ENCODE assay signal across 8 cellular contexts in genomic region chr4:87853108-87853507, GRCh38. TPM values are rescaled to one million over a fixed set of nuclear protein-coding genes. Genes with fewer than 3 reads are reported as not detected.
A peak's percentile ranks its signal among the peaks of the same experiment; 100 is the strongest.
DNase-seq lines count a peak whose midpoint lies in the region; ATAC-seq, FAIRE-seq and TF ChIP-seq lines count a peak whose summit lies in the region.
"Had no signal": no experiment of that assay in that cellular context is flagged by ENCODE, and none has a peak within 500 bp of the region (broad histone marks: within the 10 kb centered on the region; RNA-seq: fewer than 3 reads in every experiment).

No MANE protein-coding gene starts in this region.

- FAIRE-seq in TTC549 (lab: Jason Lieb, UNC): peak; percentile 70
- FAIRE-seq in GM12891 (lab: Jason Lieb, UNC): no peak

- H3K4me3 ChIP-seq in LNCaP clone FGC (ENCODE audit: low read depth, low read length): no peak overlapping the region
- H3K4me3 ChIP-seq: skin epidermis had no signal

- peak; percentile 51 for TF ChIP-seq CTCF in LNCaP clone FGC (IDR thresholded peaks at IDR 0.05; ENCODE audit: control insufficient read depth, extremely low read depth, insufficient read depth)
- peak; percentile 78 for TF ChIP-seq CTCF in type B pancreatic cell (conservative IDR thresholded peaks at IDR 0.05)

- H3K4me1 Mint-ChIP-seq in type B pancreatic cell (ENCODE audit: unreplicated experiment): peaks cover 11% of the 10 kb centered on the region

- no peak for TF ChIP-seq POLR2A in GM12891 (IDR thresholded peaks at IDR 0.05; ENCODE audit: low read depth, low read length)

- H3K27me3 Mint-ChIP-seq in type B pancreatic cell: no peaks in the 10 kb centered on the region

- ATAC-seq in GM21381 (IDR thresholded peaks at IDR 0.05; ENCODE audit: unreplicated experiment): no peak

- H3K9me3 Mint-ChIP-seq in type B pancreatic cell: peaks cover 6% of the 10 kb centered on the region

- no peaks in the 10 kb centered on the region for H3K36me3 Mint-ChIP-seq in type B pancreatic cell

- H3K27ac Mint-ChIP-seq in type B pancreatic cell: no peak overlapping the region

- no peak overlapping the region for H3K4me3 Mint-ChIP-seq in type B pancreatic cell

- DNase-seq in EL: peak; percentile 60
- DNase-seq in LNCaP clone FGC (ENCODE audit: low read depth): no peak
- DNase-seq in hepatic stellate cell (ENCODE audit: low spot score): peak; percentile 25
- no peak for DNase-seq in type B pancreatic cell (ENCODE audit: extremely low spot score, unreplicated experiment)
- no peak for DNase-seq in GM12891 (ENCODE audit: insufficient read length, low spot score)

TF ChIP-seq in GM12891, 5 proteins besides CTCF, POLR2A, EP300 and RAD21:
- no peak for TF ChIP-seq POLR2AphosphoS5 (IDR thresholded peaks at IDR 0.05; ENCODE audit: low read depth, low read length)
- no peak for TF ChIP-seq SPI1 (IDR thresholded peaks at IDR 0.05; ENCODE audit: low read depth, low read length)

RNA-seq across cellular contexts. Expression of gene MEPE, which starts 20.3 kb away (rescaled TPM):
- total RNA-seq in type B pancreatic cell (ENCODE audit: low replicate concordance): not detected in 2 replicates
- not detected for polyA plus RNA-seq in GM12891 (2012; ENCODE audit: low read depth, missing spikeins)

RNA-seq across cellular contexts. Expression of gene IBSP, which starts 53.8 kb away (rescaled TPM):
- not detected in 2 replicates for total RNA-seq in type B pancreatic cell (ENCODE audit: low replicate concordance)
- polyA plus RNA-seq in GM12891 (2012; ENCODE audit: low read depth, missing spikeins): 0.08 TPM

Comparison
In these comparisons a context has a peak if more than half of its experiments do, and no peak if none do; other contexts are left out.
1. DNase-seq: peak in EL (single experiment) and hepatic stellate cell (single experiment); none in LNCaP clone FGC (single experiment), type B pancreatic cell (single experiment) and GM12891 (single experiment).